11 cellular contexts compared by ENCODE assay signal in genomic region chr10:25858076-25858475, GRCh38.
"Had no signal": no experiment of that assay in that cellular context is flagged by ENCODE, and none has a peak within 500 bp of the region (broad histone marks: within the 10 kb centered on the region; RNA-seq: fewer than 3 reads in every experiment).

No MANE protein-coding gene starts in this region.

- H3K4me1 ChIP-seq: HAP-1 had no signal

- DNase-seq: GM23248, GOT3, H7, H9, HCEC 1CT, HFFc6 had no signal

- ATAC-seq: GM23338, HCT116 had no signal

- H3K36me3 ChIP-seq: HAP-1 had no signal

- H3K27ac Mint-ChIP-seq: GM23338, H9, HFFc6 had no signal

- H3K9me3 ChIP-seq: HAP-1 had no signal

- FAIRE-seq: H1, H54 had no signal

- H3K9ac ChIP-seq: GM23248 had no signal

- H3K4me3 ChIP-seq: GM23248, GM23338, HAP-1 had no signal

- H3K4me2 ChIP-seq: GM23338 had no signal

- H2AFZ ChIP-seq: GM23248, GM23338 had no signal

- H3K4me3 Mint-ChIP-seq: GM23338, H9, HFFc6 had no signal

- H3K27ac ChIP-seq: GM23248 had no signal

- H3K9me3 Mint-ChIP-seq: GM23338 had no signal
